In genomic region chr10:123651421-123652047, GRCh38 we compare ENCODE assay signal across 32 cellular contexts. TPM values are rescaled to one million over a fixed set of nuclear protein-coding genes. Genes with fewer than 3 reads are reported as not detected.
"Had no signal": no experiment of that assay in that cellular context is flagged by ENCODE, and none has a peak within 500 bp of the region (broad histone marks: within the 10 kb centered on the region; RNA-seq: fewer than 3 reads in every experiment).

No MANE protein-coding gene starts in this region.

- H3K4me1 Mint-ChIP-seq: activated naive CD4-positive, alpha-beta T cell treated with anti-CD3 and anti-CD28 coated beads, Interleukin-2, amount 10 ng/mL, durations not matched to agents 7 days and 5 days; activated naive CD8-positive, alpha-beta T cell treated with anti-CD3 and anti-CD28 coated beads, Interleukin-2, amount 10 ng/mL, durations not matched to agents 7 days and 5 days; stimulated activated naive B cell treated with anti-CD40 and anti-IgM and Interleukin-4, amounts not matched to agents 10 μg/mL and 1 μg/mL and 100 μg/mL, for 72 hours; T-helper 17 cell had no signal

- DNase-seq: activated CD4-positive, alpha-beta T cell treated with anti-CD3 and anti-CD28 coated beads for 48 hours; activated CD4-positive, alpha-beta T cell treated with anti-CD3 and anti-CD28 coated beads, Interleukin-2, amount 50 U/mL, for 48 hours; activated CD8-positive, alpha-beta memory T cell treated with anti-CD3 and anti-CD28 coated beads, Interleukin-2, amount 50 U/mL, for 4 hours; activated gamma-delta T cell; activated naive CD4-positive, alpha-beta T cell treated with anti-CD3 and anti-CD28 coated beads, Interleukin-2, amount 10 ng/mL, durations not matched to agents 7 days and 5 days; activated naive CD8-positive, alpha-beta T cell treated with anti-CD3 and anti-CD28 coated beads, Interleukin-2, amount 10 ng/mL, durations not matched to agents 7 days and 5 days; activated T-cell treated with anti-CD3 and anti-CD28 coated beads, Interleukin-2, amount 50 U/mL, for 24 hours; brain microvascular endothelial cell; caudate nucleus; esophagus squamous epithelium; foreskin melanocyte; hippocampal formation; left lung; lower lobe of right lung; mesenchymal stem cell; mucosa of descending colon; stimulated activated naive B cell treated with anti-CD40 and anti-IgM and Interleukin-4, amounts not matched to agents 10 μg/mL and 1 μg/mL and 100 μg/mL, for 72 hours; T-helper 17 cell; T1000; uterus; WERI-Rb-1 had no signal

- H3K9me3 ChIP-seq: esophagus squamous epithelium, left lung, lower lobe of right lung, mucosa of descending colon, uterus had no signal

- H3K4me1 ChIP-seq: esophagus squamous epithelium, left lung, lower lobe of right lung, tibial nerve, uterus had no signal

- H3K36me3 Mint-ChIP-seq: activated naive CD4-positive, alpha-beta T cell treated with anti-CD3 and anti-CD28 coated beads, Interleukin-2, amount 10 ng/mL, durations not matched to agents 7 days and 5 days; activated naive CD8-positive, alpha-beta T cell treated with anti-CD3 and anti-CD28 coated beads, Interleukin-2, amount 10 ng/mL, durations not matched to agents 7 days and 5 days; natural killer cell treated with Interleukin-12 subunit alpha and Interleukin-12 subunit beta and Interleukin-15 and Interleukin-18, amount 100 ng/mL, for 72 hours; stimulated activated naive B cell treated with anti-CD40 and anti-IgM and Interleukin-4, amounts not matched to agents 10 μg/mL and 1 μg/mL and 100 μg/mL, for 72 hours had no signal

- H3K27me3 ChIP-seq: brain microvascular endothelial cell, tibial nerve, uterus had no signal

- H3K4me3 ChIP-seq: esophagus squamous epithelium, left lung, lower lobe of right lung, mucosa of descending colon, skin epidermis, tibial nerve, uterus had no signal

- H3K9me3 Mint-ChIP-seq: activated naive CD4-positive, alpha-beta T cell treated with anti-CD3 and anti-CD28 coated beads, Interleukin-2, amount 10 ng/mL, durations not matched to agents 7 days and 5 days; activated naive CD8-positive, alpha-beta T cell treated with anti-CD3 and anti-CD28 coated beads, Interleukin-2, amount 10 ng/mL, durations not matched to agents 7 days and 5 days; activated T-cell treated with anti-CD3 and anti-CD28 coated beads, Interleukin-2, amount 50 U/mL, for 24 hours; natural killer cell treated with Interleukin-12 subunit alpha and Interleukin-12 subunit beta and Interleukin-15 and Interleukin-18, amount 100 ng/mL, for 72 hours had no signal

- H3K27ac Mint-ChIP-seq: activated naive CD4-positive, alpha-beta T cell treated with anti-CD3 and anti-CD28 coated beads, Interleukin-2, amount 10 ng/mL, durations not matched to agents 7 days and 5 days; activated naive CD8-positive, alpha-beta T cell treated with anti-CD3 and anti-CD28 coated beads, Interleukin-2, amount 10 ng/mL, durations not matched to agents 7 days and 5 days; activated T-cell treated with anti-CD3 and anti-CD28 coated beads, Interleukin-2, amount 50 U/mL, for 24 hours; natural killer cell treated with Interleukin-12 subunit alpha and Interleukin-12 subunit beta and Interleukin-15 and Interleukin-18, amount 100 ng/mL, for 72 hours; progenitor cell of endocrine pancreas; stimulated activated naive B cell treated with anti-CD40 and anti-IgM and Interleukin-4, amounts not matched to agents 10 μg/mL and 1 μg/mL and 100 μg/mL, for 72 hours; T-helper 17 cell had no signal

- H3K36me3 ChIP-seq: brain microvascular endothelial cell, esophagus squamous epithelium, left lung, lower lobe of right lung, tibial nerve, uterus, WERI-Rb-1 had no signal

- H3K4me3 Mint-ChIP-seq: activated naive CD4-positive, alpha-beta T cell treated with anti-CD3 and anti-CD28 coated beads, Interleukin-2, amount 10 ng/mL, durations not matched to agents 7 days and 5 days; activated naive CD8-positive, alpha-beta T cell treated with anti-CD3 and anti-CD28 coated beads, Interleukin-2, amount 10 ng/mL, durations not matched to agents 7 days and 5 days; activated T-cell treated with anti-CD3 and anti-CD28 coated beads, Interleukin-2, amount 50 U/mL, for 24 hours; natural killer cell treated with Interleukin-12 subunit alpha and Interleukin-12 subunit beta and Interleukin-15 and Interleukin-18, amount 100 ng/mL, for 72 hours; stimulated activated naive B cell treated with anti-CD40 and anti-IgM and Interleukin-4, amounts not matched to agents 10 μg/mL and 1 μg/mL and 100 μg/mL, for 72 hours; T-helper 17 cell had no signal

- H3K27ac ChIP-seq: brain microvascular endothelial cell, epithelial cell of prostate, esophagus squamous epithelium, left lung, lower lobe of right lung, skin epidermis, tibial nerve, uterus, WERI-Rb-1 had no signal

RNA-seq across cellular contexts. Expression of gene GPR26, which starts 14.6 kb away (rescaled TPM):
- total RNA-seq: activated CD8-positive, alpha-beta memory T cell treated with anti-CD3 and anti-CD28 coated beads for 36 hours; activated naive CD8-positive, alpha-beta T cell treated with anti-CD3 and anti-CD28 coated beads, Interleukin-2, amount 10 ng/mL, durations not matched to agents 7 days and 5 days; chondrocyte; esophagus squamous epithelium; left lung; lower lobe of right lung; mucosa of descending colon; myocyte; natural killer cell treated with Interleukin-12 subunit alpha and Interleukin-12 subunit beta and Interleukin-15 and Interleukin-18, amount 100 ng/mL, for 72 hours; omental fat pad; progenitor cell of endocrine pancreas; renal cortical epithelial cell; sciatic nerve; T-helper 17 cell; tibial nerve; uterus had no signal
